31 cellular contexts compared by ENCODE assay signal in genomic region chr1:187167555-187167954, GRCh38.
"Had no signal": no experiment of that assay in that cellular context is flagged by ENCODE, and none has a peak within 500 bp of the region (broad histone marks: within the 10 kb centered on the region; RNA-seq: fewer than 3 reads in every experiment).

No MANE protein-coding gene starts in this region.

- H3K36me3 ChIP-seq: adrenal gland, ascending aorta, brain microvascular endothelial cell, breast epithelium, cardiac muscle cell had no signal

- H3K4me3 ChIP-seq: adrenal gland, ascending aorta, body of pancreas, breast epithelium, cardiac muscle cell had no signal

- DNase-seq: activated effector memory CD4-positive, alpha-beta T cell treated with anti-CD3 and anti-CD28 coated beads, Interleukin-2, amount 50 U/mL, for 16 hours; activated effector memory CD4-positive, alpha-beta T cell treated with Interleukin-2 at 50 U/mL for 16 hours; activated gamma-delta T cell; activated gamma-delta T cell treated with Interleukin-2 at 50 U/mL for 16 hours; activated naive CD4-positive, alpha-beta T cell; activated naive CD4-positive, alpha-beta T cell treated with anti-CD3 and anti-CD28 coated beads for 36 hours; activated naive CD4-positive, alpha-beta T cell treated with anti-CD3 and anti-CD28 coated beads, Interleukin-2, amount 10 ng/mL, durations not matched to agents 7 days and 5 days; activated naive CD4-positive, alpha-beta T cell treated with anti-CD3 and anti-CD28 coated beads, Interleukin-2, amount 50 U/mL, for 16 hours; activated naive CD4-positive, alpha-beta T cell treated with Interleukin-2 at 50 U/mL for 16 hours; activated naive CD8-positive, alpha-beta T cell treated with anti-CD3 and anti-CD28 coated beads for 36 hours; activated naive CD8-positive, alpha-beta T cell treated with anti-CD3 and anti-CD28 coated beads, Interleukin-2, amount 10 ng/mL, durations not matched to agents 7 days and 5 days; activated naive CD8-positive, alpha-beta T cell treated with anti-CD3 and anti-CD28 coated beads, Interleukin-2, amount 50 U/mL, for 24 hours; activated T-cell treated with anti-CD3 and anti-CD28 coated beads, Interleukin-2, amount 50 U/mL, for 24 hours; activated T-cell treated with anti-CD3 and anti-CD28 coated beads, Interleukin-2, amount 50 U/mL, for 4 hours; activated T-cell treated with anti-CD3 and anti-CD28 coated beads, Interleukin-2, amount 50 U/mL, for 48 hours; activated T-cell treated with anti-CD3 and anti-CD28 coated beads, Interleukin-2, amount 50 U/mL, for 72 hours; adrenal gland; amniotic stem cell; amygdala; anterior cingulate cortex; aorta; body of pancreas; brain microvascular endothelial cell; caudate nucleus; central memory CD4-positive, alpha-beta T cell; cerebellar nuclear complex had no signal

- H3K9me3 ChIP-seq: adrenal gland, ascending aorta, body of pancreas had no signal

- H3K27ac ChIP-seq: adrenal gland, ascending aorta, body of pancreas, brain microvascular endothelial cell, breast epithelium, cardiac muscle cell had no signal

- ATAC-seq: activated naive CD4-positive, alpha-beta T cell treated with anti-CD3 and anti-CD28 coated beads, Interleukin-2, amount 50 U/mL, for 72 hours; activated naive CD8-positive, alpha-beta T cell treated with anti-CD3 and anti-CD28 coated beads, Interleukin-2, amount 50 U/mL, for 24 hours; activated T-cell treated with anti-CD3 and anti-CD28 coated beads, Interleukin-2, amount 50 U/mL, for 4 hours; activated T-cell treated with anti-CD3 and anti-CD28 coated beads, Interleukin-2, amount 50 U/mL, for 72 hours; activated T-helper 17 cell treated with anti-CD3 and anti-CD28 coated beads, Interleukin-2, amount 50 U/mL, for 72 hours; body of pancreas had no signal

- H3K27me3 ChIP-seq: adrenal gland, ascending aorta, body of pancreas, brain microvascular endothelial cell, breast epithelium, cardiac muscle cell had no signal

- H3K4me1 ChIP-seq: adrenal gland, ascending aorta, body of pancreas, breast epithelium had no signal
